ENCODE assay signal across 25 cellular contexts in the genomic region with DNA sequence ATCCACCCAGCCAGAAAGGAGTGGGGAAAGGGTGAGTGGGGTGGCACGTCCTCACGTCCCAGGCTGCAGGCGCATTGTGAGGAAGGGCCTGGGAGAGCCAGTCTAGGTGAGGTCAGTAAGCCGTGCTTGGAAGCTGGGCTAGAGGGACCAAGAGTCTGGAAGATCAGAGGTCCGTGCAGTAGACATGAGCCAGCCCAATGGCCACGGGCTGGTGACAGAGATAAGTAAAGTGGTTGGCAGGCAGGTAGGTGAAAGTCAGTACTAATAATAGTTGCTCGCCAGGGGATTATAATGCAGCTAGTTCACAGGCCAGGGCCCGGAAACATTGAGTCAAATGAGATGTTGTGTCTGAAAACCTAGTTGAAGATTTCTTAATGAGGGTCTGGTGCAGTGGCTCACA.
"Had no signal": no experiment of that assay in that cellular context is flagged by ENCODE, and none has a peak within 500 bp of the region (broad histone marks: within the 10 kb centered on the region; RNA-seq: fewer than 3 reads in every experiment).

No MANE protein-coding gene starts in this region.

- H3K9me3 ChIP-seq: esophagus squamous epithelium, left lung, lower lobe of right lung, neutrophil, pancreas, sigmoid colon, stomach, thyroid gland, vagina had no signal

- H3K4me1 Mint-ChIP-seq: naive B cell; stimulated activated effector memory CD8-positive, alpha-beta T cell treated with anti-CD3 and anti-CD28 coated beads, Interleukin-12 subunit alpha, Interleukin-12 subunit beta, amount 100 ng/mL, for 72 hours had no signal

- ATAC-seq: effector memory CD8-positive, alpha-beta T cell; left lung; lower lobe of right lung; pancreas; stimulated activated effector memory CD8-positive, alpha-beta T cell treated with anti-CD3 and anti-CD28 coated beads, Interleukin-12 subunit alpha, Interleukin-12 subunit beta, amount 100 ng/mL, for 72 hours had no signal

- DNase-seq: cortex of kidney; effector memory CD8-positive, alpha-beta T cell; erythroblast; esophagus squamous epithelium; foreskin melanocyte; head of caudate nucleus; hippocampal formation; left cardiac atrium; left lung; lower lobe of right lung; naive B cell; pancreas; sigmoid colon; stimulated activated CD4-positive, alpha-beta T cell treated with anti-CD3 and anti-CD28 coated beads, Interleukin-2, amount 100 ng/mL, for 24 hours; stimulated activated CD4-positive, alpha-beta T cell treated with anti-CD3 and anti-CD28 coated beads, Interleukin-4, amount 100 ng/mL, for 24 hours; stimulated activated naive CD4-positive, alpha-beta T cell treated with Interleukin-2 at 50 U/mL for 16 hours; stomach; thyroid gland; trophoblast cell had no signal

- H3K4me3 Mint-ChIP-seq: effector memory CD8-positive, alpha-beta T cell; natural killer cell treated with Interleukin-12 subunit alpha and Interleukin-12 subunit beta and Interleukin-15 and Interleukin-18, amount 100 ng/mL, for 72 hours; stimulated activated effector memory CD8-positive, alpha-beta T cell treated with anti-CD3 and anti-CD28 coated beads, Interleukin-12 subunit alpha, Interleukin-12 subunit beta, amount 100 ng/mL, for 72 hours had no signal

- H3K4me3 ChIP-seq: esophagus squamous epithelium, left lung, lower lobe of right lung, pancreas, sigmoid colon, stomach, thyroid gland, vagina had no signal

- H3K4me1 ChIP-seq: esophagus squamous epithelium, left lung, lower lobe of right lung, pancreas, sigmoid colon, stomach, thyroid gland, vagina had no signal

- H3K9me3 Mint-ChIP-seq: effector memory CD8-positive, alpha-beta T cell; natural killer cell treated with Interleukin-12 subunit alpha and Interleukin-12 subunit beta and Interleukin-15 and Interleukin-18, amount 100 ng/mL, for 72 hours had no signal

- H3K36me3 ChIP-seq: neutrophil, pancreas, vagina had no signal

- H3K36me3 Mint-ChIP-seq: naive B cell; natural killer cell treated with Interleukin-12 subunit alpha and Interleukin-12 subunit beta and Interleukin-15 and Interleukin-18, amount 100 ng/mL, for 72 hours; stimulated activated effector memory CD8-positive, alpha-beta T cell treated with anti-CD3 and anti-CD28 coated beads, Interleukin-12 subunit alpha, Interleukin-12 subunit beta, amount 100 ng/mL, for 72 hours had no signal

- H3K27ac Mint-ChIP-seq: naive B cell; natural killer cell treated with Interleukin-12 subunit alpha and Interleukin-12 subunit beta and Interleukin-15 and Interleukin-18, amount 100 ng/mL, for 72 hours; stimulated activated effector memory CD8-positive, alpha-beta T cell treated with anti-CD3 and anti-CD28 coated beads, Interleukin-12 subunit alpha, Interleukin-12 subunit beta, amount 100 ng/mL, for 72 hours had no signal

- H3K27ac ChIP-seq: esophagus squamous epithelium, left lung, lower lobe of right lung, neutrophil, pancreas, sigmoid colon, stomach, thyroid gland, vagina had no signal

- H3K27me3 Mint-ChIP-seq: effector memory CD8-positive, alpha-beta T cell; natural killer cell treated with Interleukin-12 subunit alpha and Interleukin-12 subunit beta and Interleukin-15 and Interleukin-18, amount 100 ng/mL, for 72 hours had no signal

- H3K27me3 ChIP-seq: esophagus squamous epithelium, left lung, neutrophil, pancreas, sigmoid colon, stomach, thyroid gland, vagina had no signal

- FAIRE-seq: endometrium, islet of Langerhans, pancreas had no signal
